In genomic region chrX:11351375-11352295, GRCh38 we compare ENCODE assay signal across 11 cellular contexts. TPM values are rescaled to one million over a fixed set of nuclear protein-coding genes. Genes with fewer than 3 reads are reported as not detected.
A peak's percentile ranks its signal among the peaks of the same experiment; 100 is the strongest.
DNase-seq lines count a peak whose midpoint lies in the region; ATAC-seq and TF ChIP-seq lines count a peak whose summit lies in the region.
"Had no signal": no experiment of that assay in that cellular context is flagged by ENCODE, and none has a peak within 500 bp of the region (broad histone marks: within the 10 kb centered on the region; RNA-seq: fewer than 3 reads in every experiment).

No MANE protein-coding gene starts in this region.

- no peaks in the 10 kb centered on the region for H3K9me3 Mint-ChIP-seq in activated B cell treated with CpG ODN at 0.5 μM for 24 hours
- H3K9me3 Mint-ChIP-seq: activated CD8-positive, alpha-beta T cell treated with anti-CD3 and anti-CD28 coated beads for 36 hours had no signal

- intact Hi-C loops in activated B cell treated with CpG ODN at 0.5 μM for 24 hours (cut with micrococcal nuclease) (loop anchor here (1.0 kb wide), 2 partner anchors 10 to 12 kb away; no protein-coding TSS in a partner anchor), left colon (cut with DNase I, micrococcal nuclease) (no loop called here)

- ATAC-seq in activated B cell treated with CpG ODN at 0.5 μM for 24 hours (ENCODE audit: low read depth) (peak; percentile 53), left colon (peak; percentile 8), HG03565 (IDR thresholded peaks at IDR 0.05; ENCODE audit: unreplicated experiment) (no peak)
- ATAC-seq: activated CD8-positive, alpha-beta T cell treated with anti-CD3 and anti-CD28 coated beads for 36 hours had no signal

- CTCF ChIA-PET in activated B cell treated with CpG ODN at 0.5 μM for 24 hours (lab: Charles Lee): no interaction called here

- DNase-seq in A172 (ENCODE audit: low spot score) (peak; percentile 9), HCEC 1CT (peak; percentile 85), activated B cell treated with CpG ODN at 0.5 μM for 24 hours (no peak), left colon (peak; percentile 19 to 46), caudate nucleus (lab: John Stamatoyannopoulos, UW) (no peak), NCI-H2029 treated with DMSO at 0.1 percent for 48 hours (lab: John Stamatoyannopoulos, UW) (no peak), GM10266 (ENCODE audit: extremely low spot score) (no peak)

- no peaks in the 10 kb centered on the region for H3K36me3 Mint-ChIP-seq in activated B cell treated with CpG ODN at 0.5 μM for 24 hours (ENCODE audit: low read depth)

- H3K27ac ChIP-seq in caudate nucleus (ENCODE audit: low read depth, low read length): no peak overlapping the region
- H3K27ac ChIP-seq: BLaER1, HL-60 had no signal

- POLR2A ChIA-PET in activated B cell treated with CpG ODN at 0.5 μM for 24 hours (lab: Charles Lee): no interaction called here

- H3K27me3 Mint-ChIP-seq in activated B cell treated with CpG ODN at 0.5 μM for 24 hours: no peaks in the 10 kb centered on the region
- H3K27me3 Mint-ChIP-seq: activated CD8-positive, alpha-beta T cell treated with anti-CD3 and anti-CD28 coated beads for 36 hours had no signal

- no peak overlapping the region for H3K4me3 Mint-ChIP-seq in activated B cell treated with CpG ODN at 0.5 μM for 24 hours
- H3K4me3 Mint-ChIP-seq: activated CD8-positive, alpha-beta T cell treated with anti-CD3 and anti-CD28 coated beads for 36 hours had no signal

- H3K27ac Mint-ChIP-seq in activated B cell treated with CpG ODN at 0.5 μM for 24 hours: peak overlapping the region; percentile 81
- H3K27ac Mint-ChIP-seq: activated CD8-positive, alpha-beta T cell treated with anti-CD3 and anti-CD28 coated beads for 36 hours had no signal

- peaks cover 32% of the 10 kb centered on the region for H3K4me1 Mint-ChIP-seq in activated B cell treated with CpG ODN at 0.5 μM for 24 hours

- TF ChIP-seq CTCF in activated B cell treated with CpG ODN at 0.5 μM for 24 hours (IDR thresholded peaks at IDR 0.05) (no peak), GM10266 (IDR thresholded peaks at IDR 0.05; ENCODE audit: control insufficient read depth, insufficient read depth, low read depth, missing control alignments) (no peak)

RNA-seq across cellular contexts. Expression of gene AMELX, which starts 58.4 kb away (rescaled TPM):
- not detected in 2 replicates for total RNA-seq in A172 (2014; rRNA removed; shearing (Covaris generic))
- not detected in 2 replicates for total RNA-seq in activated B cell treated with CpG ODN at 0.5 μM for 24 hours
- total RNA-seq in left colon: not detected
- total RNA-seq: activated CD8-positive, alpha-beta T cell treated with anti-CD3 and anti-CD28 coated beads for 36 hours had no signal

Comparison
In these comparisons a context has a peak if more than half of its experiments do, and no peak if none do; other contexts are left out.
1. DNase-seq: peak in A172 (single experiment), HCEC 1CT (single experiment) and left colon (2 of 2); none in activated B cell treated with CpG ODN at 0.5 μM for 24 hours (single experiment), caudate nucleus (0 of 61), NCI-H2029 treated with DMSO at 0.1 percent for 48 hours (single experiment) and GM10266 (single experiment).